ENCODE assay signal across 8 cellular contexts in genomic region chr11:78417888-78418583, GRCh38. TPM values are rescaled to one million over a fixed set of nuclear protein-coding genes. Genes with fewer than 3 reads are reported as not detected.
DNase-seq lines count a peak whose midpoint lies in the region; ATAC-seq and TF ChIP-seq lines count a peak whose summit lies in the region.

No MANE protein-coding gene starts in this region.

- peak overlapping the region; percentile 75 to 95 (median 85) for H3K4me3 ChIP-seq in Peyer's patch

- intact Hi-C loops in Calu3 (cut with micrococcal nuclease; ENCODE audit: unreplicated experiment), result loop anchor here (2.0 to 5.0 kb wide), 2 partner anchors 144 to 189 kb away; no protein-coding TSS in a partner anchor
- intact Hi-C loops in activated T-helper 2 cell treated with anti-CD3 and anti-CD28 coated beads, Interferon-gamma antibody, Interleukin-2, Interleukin-4, amounts not matched to agents 10 μg/mL and 5 μg/mL and 100 μg/mL, durations not matched to agents 14 hours and 24 hours and 36 hours (cut with micrococcal nuclease), result loop anchor here (1.0 to 5.0 kb wide), 7 partner anchors 9 to 281 kb away; partner anchors contain the start of genes ALG8, KCTD21 and USP35

- no peak for TF ChIP-seq CTCF in Calu3 (IDR thresholded peaks at IDR 0.05; ENCODE audit: unreplicated experiment)
- TF ChIP-seq CTCF in Peyer's patch (IDR thresholded peaks at IDR 0.05), result peak in 3 of 6 experiments; percentile 56 to 71 (median 66)
- no peak for TF ChIP-seq CTCF in nephron progenitor cell (IDR thresholded peaks at IDR 0.05)

- H3K4me1 Mint-ChIP-seq in Calu3 (ENCODE audit: low read depth, unreplicated experiment), result peaks cover 41% of the 10 kb centered on the region
- H3K4me1 Mint-ChIP-seq in activated T-helper 2 cell treated with anti-CD3 and anti-CD28 coated beads, Interferon-gamma antibody, Interleukin-2, Interleukin-4, amounts not matched to agents 10 μg/mL and 5 μg/mL and 100 μg/mL, durations not matched to agents 14 hours and 24 hours and 36 hours (ENCODE audit: low read depth), result peaks cover 62% of the 10 kb centered on the region
- H3K4me1 Mint-ChIP-seq in nephron progenitor cell, result peaks cover 42% of the 10 kb centered on the region
- peaks cover 35% of the 10 kb centered on the region for H3K4me1 Mint-ChIP-seq in stimulated activated naive CD8-positive, alpha-beta T cell treated with anti-CD3 and anti-CD28 coated beads, Interleukin-15, Interleukin-2, amounts not matched to agents 100 ng/mL and 50 ng/mL, for 24 hours (ENCODE audit: low read depth)

- TF ChIP-seq POLR2A in Peyer's patch (IDR thresholded peaks at IDR 0.05), result peak; percentile 61 to 72

- H3K27ac ChIP-seq in Peyer's patch, result peak overlapping the region; percentile 86 to 99 (median 94)

- ATAC-seq in GM21390 (IDR thresholded peaks at IDR 0.05; ENCODE audit: unreplicated experiment), result peak; percentile 44

- BruUV-seq in Calu3 (replicated peaks; lab: Mats Ljungman, UMichigan), result no TSS peak

- H3K27me3 Mint-ChIP-seq in Calu3 (ENCODE audit: unreplicated experiment), result peaks cover 7% of the 10 kb centered on the region
- no peaks in the 10 kb centered on the region for H3K27me3 Mint-ChIP-seq in activated T-helper 2 cell treated with anti-CD3 and anti-CD28 coated beads, Interferon-gamma antibody, Interleukin-2, Interleukin-4, amounts not matched to agents 10 μg/mL and 5 μg/mL and 100 μg/mL, durations not matched to agents 14 hours and 24 hours and 36 hours (ENCODE audit: low read depth)
- peaks cover 28% of the 10 kb centered on the region for H3K27me3 Mint-ChIP-seq in nephron progenitor cell (ENCODE audit: low read depth, poor library complexity)
- peaks cover 34% of the 10 kb centered on the region for H3K27me3 Mint-ChIP-seq in stimulated activated naive CD8-positive, alpha-beta T cell treated with anti-CD3 and anti-CD28 coated beads, Interleukin-15, Interleukin-2, amounts not matched to agents 100 ng/mL and 50 ng/mL, for 24 hours

- H3K4me3 Mint-ChIP-seq in Calu3 (ENCODE audit: low read depth, unreplicated experiment) (peak overlapping the region; percentile 93), nephron progenitor cell (peak overlapping the region; percentile 86)
- peak overlapping the region; percentile 77 for H3K4me3 Mint-ChIP-seq in activated T-helper 2 cell treated with anti-CD3 and anti-CD28 coated beads, Interferon-gamma antibody, Interleukin-2, Interleukin-4, amounts not matched to agents 10 μg/mL and 5 μg/mL and 100 μg/mL, durations not matched to agents 14 hours and 24 hours and 36 hours (ENCODE audit: low read depth)
- H3K4me3 Mint-ChIP-seq in stimulated activated naive CD8-positive, alpha-beta T cell treated with anti-CD3 and anti-CD28 coated beads, Interleukin-15, Interleukin-2, amounts not matched to agents 100 ng/mL and 50 ng/mL, for 24 hours, result peak overlapping the region; percentile 79

- H3K9me3 ChIP-seq in Peyer's patch, result no peaks in the 10 kb centered on the region

- H3K27ac Mint-ChIP-seq in Calu3 (ENCODE audit: unreplicated experiment), result peak overlapping the region; percentile 65
- H3K27ac Mint-ChIP-seq in activated T-helper 2 cell treated with anti-CD3 and anti-CD28 coated beads, Interferon-gamma antibody, Interleukin-2, Interleukin-4, amounts not matched to agents 10 μg/mL and 5 μg/mL and 100 μg/mL, durations not matched to agents 14 hours and 24 hours and 36 hours, result peak overlapping the region; percentile 76
- H3K27ac Mint-ChIP-seq in nephron progenitor cell, result no peak overlapping the region
- H3K27ac Mint-ChIP-seq in stimulated activated naive CD8-positive, alpha-beta T cell treated with anti-CD3 and anti-CD28 coated beads, Interleukin-15, Interleukin-2, amounts not matched to agents 100 ng/mL and 50 ng/mL, for 24 hours, result peak overlapping the region; percentile 45

- peak; percentile 86 for DNase-seq in Calu3
- peak; percentile 71 for DNase-seq in HuH-7.5 (ENCODE audit: low spot score)
- peak; percentile 77 to 92 (median 88) for DNase-seq in Peyer's patch
- DNase-seq in activated T-helper 2 cell treated with anti-CD3 and anti-CD28 coated beads, Interferon-gamma antibody, Interleukin-2, Interleukin-4, amounts not matched to agents 10 μg/mL and 5 μg/mL and 100 μg/mL, durations not matched to agents 14 hours and 24 hours and 36 hours (ENCODE audit: low spot score), result peak; percentile 84
- DNase-seq in fibroblast of the conjunctiva (ENCODE audit: low read depth), result peak; percentile 21
- peak; percentile 87 for DNase-seq in nephron progenitor cell

- CTCF ChIA-PET in Calu3 (lab: Charles Lee), result interaction anchor here (1.8 to 2.3 kb wide), 2 partner anchors 146 to 190 kb away, joined by 4 to 8 read pairs; no protein-coding TSS in a partner anchor

- peaks cover 21% of the 10 kb centered on the region for H3K36me3 Mint-ChIP-seq in Calu3 (ENCODE audit: insufficient read depth, unreplicated experiment)
- H3K36me3 Mint-ChIP-seq in activated T-helper 2 cell treated with anti-CD3 and anti-CD28 coated beads, Interferon-gamma antibody, Interleukin-2, Interleukin-4, amounts not matched to agents 10 μg/mL and 5 μg/mL and 100 μg/mL, durations not matched to agents 14 hours and 24 hours and 36 hours (ENCODE audit: low read depth), result peaks cover 16% of the 10 kb centered on the region
- no peaks in the 10 kb centered on the region for H3K36me3 Mint-ChIP-seq in nephron progenitor cell (ENCODE audit: low read depth)
- no peaks in the 10 kb centered on the region for H3K36me3 Mint-ChIP-seq in stimulated activated naive CD8-positive, alpha-beta T cell treated with anti-CD3 and anti-CD28 coated beads, Interleukin-15, Interleukin-2, amounts not matched to agents 100 ng/mL and 50 ng/mL, for 24 hours (ENCODE audit: low read depth)

- no peaks in the 10 kb centered on the region for H3K27me3 ChIP-seq in Peyer's patch

- no peaks in the 10 kb centered on the region for H3K36me3 ChIP-seq in Peyer's patch

- no peaks in the 10 kb centered on the region for H3K9me3 Mint-ChIP-seq in Calu3 (ENCODE audit: low read depth, unreplicated experiment)
- H3K9me3 Mint-ChIP-seq in activated T-helper 2 cell treated with anti-CD3 and anti-CD28 coated beads, Interferon-gamma antibody, Interleukin-2, Interleukin-4, amounts not matched to agents 10 μg/mL and 5 μg/mL and 100 μg/mL, durations not matched to agents 14 hours and 24 hours and 36 hours, result no peaks in the 10 kb centered on the region
- H3K9me3 Mint-ChIP-seq in nephron progenitor cell, result no peaks in the 10 kb centered on the region
- H3K9me3 Mint-ChIP-seq in stimulated activated naive CD8-positive, alpha-beta T cell treated with anti-CD3 and anti-CD28 coated beads, Interleukin-15, Interleukin-2, amounts not matched to agents 100 ng/mL and 50 ng/mL, for 24 hours, result no peaks in the 10 kb centered on the region

- peaks cover 0 to 23% (median 3%) of the 10 kb centered on the region in 4 donors for H3K4me1 ChIP-seq in Peyer's patch

RNA-seq across cellular contexts. Expression of gene GAB2, which starts 0.4 kb away (rescaled TPM):
- 10.6 and 12.7 TPM in 2 replicates for total RNA-seq in Calu3 (2022)
- 10 to 100 TPM; 14.0 to 41.3 (median 34.7) TPM for total RNA-seq in Peyer's patch
- total RNA-seq in activated T-helper 2 cell treated with anti-CD3 and anti-CD28 coated beads, Interferon-gamma antibody, Interleukin-2, Interleukin-4, amounts not matched to agents 10 μg/mL and 5 μg/mL and 100 μg/mL, durations not matched to agents 14 hours and 24 hours and 36 hours, result 32.8 and 33.2 TPM in 2 replicates

Comparison
In these comparisons a context has a peak if more than half of its experiments do, and no peak if none do; other contexts are left out.
1. Peak in every context shown above with its lines: DNase-seq, ATAC-seq, H3K4me3 ChIP-seq and H3K27ac ChIP-seq.
2. DNase-seq: peak in every context shown above with its lines; median percentile 88 in Peyer's patch; 87 in nephron progenitor cell; 86 in Calu3; 84 in activated T-helper 2 cell treated with anti-CD3 and anti-CD28 coated beads, Interferon-gamma antibody, Interleukin-2, Interleukin-4, amounts not matched to agents 10 μg/mL and 5 μg/mL and 100 μg/mL, durations not matched to agents 14 hours and 24 hours and 36 hours; 71 in HuH-7.5; 21 in fibroblast of the conjunctiva.